ENCODE assay signal across 8 cellular contexts in the genomic region with DNA sequence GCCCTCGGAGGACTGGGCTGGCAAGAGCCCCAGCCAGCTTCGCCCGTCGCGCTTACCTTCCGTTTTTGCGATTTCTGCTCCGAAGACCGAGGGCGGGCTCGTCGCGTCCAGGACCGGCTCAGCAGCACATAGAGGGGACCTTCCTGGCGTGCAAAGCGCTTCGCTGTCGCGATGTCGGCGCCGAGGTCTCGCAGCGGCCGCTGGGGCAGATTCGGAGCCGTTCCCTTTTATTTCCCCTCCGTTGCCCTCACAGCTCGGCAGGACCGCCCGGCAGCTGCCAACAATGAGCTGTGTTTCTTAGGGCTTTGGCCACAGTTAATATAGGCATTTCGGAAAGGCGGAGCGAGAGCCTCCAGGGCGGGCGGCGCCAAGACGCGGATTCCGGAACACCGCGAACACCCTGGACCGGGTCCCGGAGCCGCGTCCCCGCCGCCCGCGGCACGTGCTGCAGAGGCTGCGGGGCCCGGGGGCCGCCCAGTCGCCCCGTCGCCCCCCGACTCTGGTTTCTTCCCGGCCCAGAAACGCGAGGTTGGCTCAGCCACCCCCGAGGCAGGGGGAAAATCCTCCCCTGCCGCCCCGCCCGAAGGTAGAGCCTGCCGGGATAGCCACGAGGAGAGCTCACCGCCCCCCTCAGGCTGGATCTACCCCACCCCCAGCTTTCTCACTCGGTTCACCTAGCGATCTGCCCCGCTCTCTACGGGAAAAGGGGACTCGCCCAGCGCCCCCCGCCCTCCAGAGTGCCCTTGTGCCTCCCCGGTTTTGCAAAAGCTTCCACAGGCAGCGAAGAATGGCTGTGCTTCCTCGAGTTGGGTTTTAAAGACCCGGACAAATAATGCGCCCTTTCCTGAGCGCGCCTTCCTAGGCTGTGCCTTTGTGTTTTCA. TPM values are rescaled to one million over a fixed set of nuclear protein-coding genes. Genes with fewer than 3 reads are reported as not detected.
A peak's percentile ranks its signal among the peaks of the same experiment; 100 is the strongest.
DNase-seq lines count a peak whose midpoint lies in the region; ATAC-seq and TF ChIP-seq lines count a peak whose summit lies in the region.

A gene with protein sequence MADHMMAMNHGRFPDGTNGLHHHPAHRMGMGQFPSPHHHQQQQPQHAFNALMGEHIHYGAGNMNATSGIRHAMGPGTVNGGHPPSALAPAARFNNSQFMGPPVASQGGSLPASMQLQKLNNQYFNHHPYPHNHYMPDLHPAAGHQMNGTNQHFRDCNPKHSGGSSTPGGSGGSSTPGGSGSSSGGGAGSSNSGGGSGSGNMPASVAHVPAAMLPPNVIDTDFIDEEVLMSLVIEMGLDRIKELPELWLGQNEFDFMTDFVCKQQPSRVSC (minus strand): TSS at position 292 of the 882 bp plus-strand sequence. CDS start 704 bp downstream, outside the sequence.

- peaks cover 25% of the 10 kb centered on the region for H3K36me3 ChIP-seq in cardiac muscle cell
- H3K36me3 ChIP-seq in transverse colon, result peaks cover 0 to 10% (median 7%) of the 10 kb centered on the region in 4 donors

- H3K9me3 ChIP-seq in cardiac muscle cell (ENCODE audit: low read depth) (no peaks in the 10 kb centered on the region), transverse colon (no peaks in the 10 kb centered on the region)

- no peak for TF ChIP-seq EP300 in transverse colon (IDR thresholded peaks at IDR 0.05; ENCODE audit: low read depth)

- peak; percentile 98 for DNase-seq in GM12865 (ENCODE audit: low read depth)
- peak; percentile 86 for DNase-seq in NCI-H128 (lab: John Stamatoyannopoulos, UW; ENCODE audit: unreplicated experiment)
- DNase-seq in SW480 (ENCODE audit: low spot score), result peak; percentile 90
- peak; percentile 93 for DNase-seq in activated naive CD8-positive, alpha-beta T cell treated with anti-CD3 and anti-CD28 coated beads, Interleukin-2, amount 50 U/mL, for 24 hours
- DNase-seq in cardiac muscle cell (ENCODE audit: low read depth in 1 of 2, low spot score in 1 of 2), result peak; percentile 93 to 98
- peak; percentile 90 for DNase-seq in pons (ENCODE audit: low spot score)
- peak; percentile 97 for DNase-seq in transverse colon

- WGBS in transverse colon (ENCODE audit: low coverage in 1 of 2), 2 donors, result 0% methylated on average over 4 to 61 of the region's 82 CpGs

- peak within 1 kb of the TSS; percentile 98 for H3K4me3 Mint-ChIP-seq in activated naive CD8-positive, alpha-beta T cell treated with anti-CD3 and anti-CD28 coated beads, Interleukin-2, amount 50 U/mL, for 24 hours

- H3K4me3 ChIP-seq in GM12865 (ENCODE audit: low read depth, low read length), result peak within 1 kb of the TSS; percentile 79
- H3K4me3 ChIP-seq in cardiac muscle cell, result peak within 1 kb of the TSS; percentile 99
- H3K4me3 ChIP-seq in transverse colon, result peak within 1 kb of the TSS; percentile 80 to 87 (median 86)

- H3K27me3 Mint-ChIP-seq in activated naive CD8-positive, alpha-beta T cell treated with anti-CD3 and anti-CD28 coated beads, Interleukin-2, amount 50 U/mL, for 24 hours, result peaks cover 2% of the 10 kb centered on the region

- H3K36me3 Mint-ChIP-seq in activated naive CD8-positive, alpha-beta T cell treated with anti-CD3 and anti-CD28 coated beads, Interleukin-2, amount 50 U/mL, for 24 hours (ENCODE audit: low read depth), result peaks cover 9% of the 10 kb centered on the region

- in situ Hi-C loops in transverse colon (cut with MboI; ENCODE audit: low pct_ligation_motif_present in 1 of 4, low pct_unique_long_range_greater_than_20kb in 1 of 4, low sequenced_read_pairs in 3 of 4), result loop anchor here (5.0 to 25.0 kb wide), 11 partner anchors 137 to 1063 kb away; no protein-coding TSS in a partner anchor

- intact Hi-C loops in transverse colon (cut with DNase I; ENCODE audit: low total_unique reads), result loop anchor here (2.0 to 10.0 kb wide), 5 partner anchors 100 to 480 kb away; no protein-coding TSS in a partner anchor

- H3K27me3 ChIP-seq in cardiac muscle cell (no peaks in the 10 kb centered on the region), transverse colon (no peaks in the 10 kb centered on the region)

- H3K27ac ChIP-seq in cardiac muscle cell (peak within 1 kb of the TSS; percentile 97), transverse colon (peak within 1 kb of the TSS; percentile 92 to 99 (median 96))

- H3K4me1 Mint-ChIP-seq in activated naive CD8-positive, alpha-beta T cell treated with anti-CD3 and anti-CD28 coated beads, Interleukin-2, amount 50 U/mL, for 24 hours, result peaks cover 59% of the 10 kb centered on the region

- peak; percentile 100 for TF ChIP-seq POLR2A in transverse colon (IDR thresholded peaks at IDR 0.05)

- ATAC-seq in HG02678 (IDR thresholded peaks at IDR 0.05; ENCODE audit: unreplicated experiment), result peak; percentile 67
- peak; percentile 73 for ATAC-seq in activated naive CD8-positive, alpha-beta T cell treated with anti-CD3 and anti-CD28 coated beads, Interleukin-2, amount 50 U/mL, for 24 hours

- H3K9me3 Mint-ChIP-seq in activated naive CD8-positive, alpha-beta T cell treated with anti-CD3 and anti-CD28 coated beads, Interleukin-2, amount 50 U/mL, for 24 hours, result no peaks in the 10 kb centered on the region

- H3K27ac Mint-ChIP-seq in activated naive CD8-positive, alpha-beta T cell treated with anti-CD3 and anti-CD28 coated beads, Interleukin-2, amount 50 U/mL, for 24 hours, result peak within 1 kb of the TSS; percentile 98

- TF ChIP-seq CTCF in GM12865 (IDR thresholded peaks at IDR 0.05; ENCODE audit: insufficient read depth, low read depth, low read length, missing control alignments) (no peak), cardiac muscle cell (IDR thresholded peaks at IDR 0.05; ENCODE audit: low read depth, low read length) (peak; percentile 20), transverse colon (IDR thresholded peaks at IDR 0.05) (peak in 4 of 5 experiments; percentile 20 to 67 (median 44))

- H3K4me1 ChIP-seq in cardiac muscle cell (ENCODE audit: low read depth) (peaks cover 26% of the 10 kb centered on the region), transverse colon (peaks cover 7 to 36% (median 30%) of the 10 kb centered on the region in 4 donors)

RNA-seq across cellular contexts. Expression of the gene that starts here (rescaled TPM):
- total RNA-seq in cardiac muscle cell, result 334 and 513 TPM in 2 replicates
- polyA plus RNA-seq in cardiac muscle cell, result 34.9 and 76.6 TPM in 2 replicates
- total RNA-seq in transverse colon, result 100 to 1,000 TPM in 2 of 4 donors, 10 to 100 TPM in 2; 66.6 to 116 (median 102) TPM

Comparison
In these comparisons a context has a peak if more than half of its experiments do, and no peak if none do; other contexts are left out.
1. Peak in every context shown above with its lines: DNase-seq, ATAC-seq, H3K4me3 ChIP-seq and H3K27ac ChIP-seq.